9 cellular contexts compared by ENCODE assay signal in genomic region chr1:10755977-10756521, GRCh38. TPM values are rescaled to one million over a fixed set of nuclear protein-coding genes. Genes with fewer than 3 reads are reported as not detected.
A peak's percentile ranks its signal among the peaks of the same experiment; 100 is the strongest.
DNase-seq lines count a peak whose midpoint lies in the region; ATAC-seq and TF ChIP-seq lines count a peak whose summit lies in the region.
"Had no signal": no experiment of that assay in that cellular context is flagged by ENCODE, and none has a peak within 500 bp of the region (broad histone marks: within the 10 kb centered on the region; RNA-seq: fewer than 3 reads in every experiment).

No MANE protein-coding gene starts in this region.

- H3K14ac ChIP-seq in H9 (ENCODE audit: insufficient read depth, low read length) = no peak overlapping the region

- TF ChIP-seq CTCF in H9 (conservative IDR thresholded peaks at IDR 0.05) (no peak), progenitor cell of endocrine pancreas (IDR thresholded peaks at IDR 0.05; ENCODE audit: unreplicated experiment) (no peak)

- H3K27me3 ChIP-seq in H9 (ENCODE audit: insufficient read depth, low read length) = no peaks in the 10 kb centered on the region

- WGBS in H9 (ENCODE audit: extremely low coverage, insufficient read length, low lambda C conversion rate) = no CpG with 5 or more reads among the region's 23 CpGs

- no peak overlapping the region for H3K4me3 Mint-ChIP-seq in H9
- H3K4me3 Mint-ChIP-seq in activated T-helper 2 cell treated with anti-CD3 and anti-CD28 coated beads, Interferon-gamma antibody, Interleukin-2, Interleukin-4, amounts not matched to agents 10 μg/mL and 5 μg/mL and 100 μg/mL, durations not matched to agents 14 hours and 24 hours and 36 hours (ENCODE audit: low read depth) = no peak overlapping the region
- no peak overlapping the region for H3K4me3 Mint-ChIP-seq in progenitor cell of endocrine pancreas (ENCODE audit: low read depth)

- H3K79me2 ChIP-seq in H9 (ENCODE audit: insufficient read depth, low read length) = no peaks in the 10 kb centered on the region
- H3K79me2 ChIP-seq: parathyroid adenoma had no signal

- H4K5ac ChIP-seq in H9 (ENCODE audit: insufficient read length, low read depth, low read length) = no peak overlapping the region

- no peaks in the 10 kb centered on the region; the same call in 1 of the 2 replicates for H3K27me3 Mint-ChIP-seq in H9 (ENCODE audit: low read depth)
- peaks cover 2% of the 10 kb centered on the region for H3K27me3 Mint-ChIP-seq in activated T-helper 2 cell treated with anti-CD3 and anti-CD28 coated beads, Interferon-gamma antibody, Interleukin-2, Interleukin-4, amounts not matched to agents 10 μg/mL and 5 μg/mL and 100 μg/mL, durations not matched to agents 14 hours and 24 hours and 36 hours (ENCODE audit: low read depth)
- peaks cover 16% of the 10 kb centered on the region for H3K27me3 Mint-ChIP-seq in progenitor cell of endocrine pancreas

- no peaks in the 10 kb centered on the region; the same call in 1 of the 2 replicates for H3K4me1 ChIP-seq in H9 (ENCODE audit: insufficient read depth, low read length)
- H3K4me1 ChIP-seq: parathyroid adenoma had no signal

- H3K27ac ChIP-seq in H9 (ENCODE audit: insufficient read length, low read depth, low read length) = no peak overlapping the region
- H3K27ac ChIP-seq: parathyroid adenoma had no signal

- H3K18ac ChIP-seq in H9 (ENCODE audit: insufficient read length, low read depth, low read length) = no peak overlapping the region

- ATAC-seq in HG02571 (IDR thresholded peaks at IDR 0.05; ENCODE audit: unreplicated experiment) = no peak

- no peak overlapping the region for H3T11ph ChIP-seq in H9 (ENCODE audit: low read length)

- H3K79me1 ChIP-seq in H9 (ENCODE audit: insufficient read depth, low read depth, low read length, poor library complexity, severe bottlenecking) = no peaks in the 10 kb centered on the region

- H2BK120ac ChIP-seq in H9 (ENCODE audit: low read depth, low read length, poor library complexity, severe bottlenecking) = no peak overlapping the region

- no peak overlapping the region for H2BK15ac ChIP-seq in H9 (ENCODE audit: low read depth, low read length)

- H3K4me1 Mint-ChIP-seq in H9 (peaks cover 26 to 29% of the 10 kb centered on the region in 2 experiments), progenitor cell of endocrine pancreas (ENCODE audit: low read depth) (peaks cover 29% of the 10 kb centered on the region)
- no peaks in the 10 kb centered on the region for H3K4me1 Mint-ChIP-seq in activated T-helper 2 cell treated with anti-CD3 and anti-CD28 coated beads, Interferon-gamma antibody, Interleukin-2, Interleukin-4, amounts not matched to agents 10 μg/mL and 5 μg/mL and 100 μg/mL, durations not matched to agents 14 hours and 24 hours and 36 hours (ENCODE audit: low read depth)

- peak; percentile 48 for DNase-seq in H9
- DNase-seq in RPMI8226 = peak; percentile 77
- DNase-seq in activated T-helper 2 cell treated with anti-CD3 and anti-CD28 coated beads, Interferon-gamma antibody, Interleukin-2, Interleukin-4, amounts not matched to agents 10 μg/mL and 5 μg/mL and 100 μg/mL, durations not matched to agents 14 hours and 24 hours and 36 hours (ENCODE audit: low spot score) = peak; percentile 45
- DNase-seq in hepatic stellate cell (ENCODE audit: low spot score) = peak; percentile 62
- DNase-seq in stimulated activated CD4-positive, alpha-beta T cell treated with anti-CD3 and anti-CD28 coated beads, TNF-alpha, amount 100 ng/mL, for 1 hour (ENCODE audit: low read depth in 3 of 3, low spot score in 1 of 3) = peak; percentile 15 to 32 (median 30)
- no peak for DNase-seq in progenitor cell of endocrine pancreas (ENCODE audit: low spot score, unreplicated experiment)
- no peak for DNase-seq in NCI-H774 (lab: John Stamatoyannopoulos, UW)

- no peak overlapping the region for H2BK20ac ChIP-seq in H9 (ENCODE audit: low read depth, low read length, poor library complexity, severe bottlenecking)

- H3K9ac ChIP-seq in H9 (ENCODE audit: extremely low read depth, insufficient read length, low read length) = no peak overlapping the region
- H3K9ac ChIP-seq: parathyroid adenoma had no signal

- H2BK12ac ChIP-seq in H9 (ENCODE audit: insufficient read length, low read depth, low read length) = no peak overlapping the region

- no peaks in the 10 kb centered on the region for H3K23me2 ChIP-seq in H9 (ENCODE audit: insufficient read length, low read depth, low read length, poor library complexity, severe bottlenecking)

- H2BK5ac ChIP-seq in H9 (ENCODE audit: insufficient read length, low read length) = no peak overlapping the region

- H3K4ac ChIP-seq in H9 (ENCODE audit: low read depth, low read length) = no peak overlapping the region

- H2AK5ac ChIP-seq in H9 (ENCODE audit: insufficient read length, low read length) = no peak overlapping the region

- H3K9me3 Mint-ChIP-seq in H9 (no peaks in the 10 kb centered on the region), progenitor cell of endocrine pancreas (ENCODE audit: low read depth) (no peaks in the 10 kb centered on the region)
- H3K9me3 Mint-ChIP-seq in activated T-helper 2 cell treated with anti-CD3 and anti-CD28 coated beads, Interferon-gamma antibody, Interleukin-2, Interleukin-4, amounts not matched to agents 10 μg/mL and 5 μg/mL and 100 μg/mL, durations not matched to agents 14 hours and 24 hours and 36 hours = no peaks in the 10 kb centered on the region

- no peak overlapping the region for H3K56ac ChIP-seq in H9 (ENCODE audit: insufficient read length, low read depth, low read length)

- H3K36me3 Mint-ChIP-seq in H9 (ENCODE audit: insufficient read depth in 1 of 3, low read depth in 3 of 3) (no peaks in the 10 kb centered on the region), progenitor cell of endocrine pancreas (ENCODE audit: insufficient read depth) (no peaks in the 10 kb centered on the region)
- H3K36me3 Mint-ChIP-seq in activated T-helper 2 cell treated with anti-CD3 and anti-CD28 coated beads, Interferon-gamma antibody, Interleukin-2, Interleukin-4, amounts not matched to agents 10 μg/mL and 5 μg/mL and 100 μg/mL, durations not matched to agents 14 hours and 24 hours and 36 hours (ENCODE audit: low read depth) = no peaks in the 10 kb centered on the region

- H4K8ac ChIP-seq in H9 (replicated peaks; ENCODE audit: insufficient read length, low read depth, low read length) = no peak overlapping the region

- H2AFZ ChIP-seq in H9 (ENCODE audit: low read length) = no peak overlapping the region
- H2AFZ ChIP-seq: parathyroid adenoma had no signal

- H3K4me2 ChIP-seq in H9 (ENCODE audit: insufficient read depth, insufficient read length, low read length) = no peak overlapping the region

- no peak overlapping the region for H3K23ac ChIP-seq in H9 (ENCODE audit: insufficient read length, low read depth, low read length)

- intact Hi-C loops in activated T-helper 2 cell treated with anti-CD3 and anti-CD28 coated beads, Interferon-gamma antibody, Interleukin-2, Interleukin-4, amounts not matched to agents 10 μg/mL and 5 μg/mL and 100 μg/mL, durations not matched to agents 14 hours and 24 hours and 36 hours (cut with micrococcal nuclease) = no loop called here

- H3K27ac Mint-ChIP-seq in H9 (no peak overlapping the region), progenitor cell of endocrine pancreas (no peak overlapping the region)
- H3K27ac Mint-ChIP-seq in activated T-helper 2 cell treated with anti-CD3 and anti-CD28 coated beads, Interferon-gamma antibody, Interleukin-2, Interleukin-4, amounts not matched to agents 10 μg/mL and 5 μg/mL and 100 μg/mL, durations not matched to agents 14 hours and 24 hours and 36 hours = no peak overlapping the region

- H3K9me3 ChIP-seq in H9 (ENCODE audit: control insufficient read depth, low read depth, low read length) = no peaks in the 10 kb centered on the region

- no peak overlapping the region for H4K91ac ChIP-seq in H9 (ENCODE audit: insufficient read length, low read depth, low read length)

- H4K20me1 ChIP-seq in H9 (ENCODE audit: control insufficient read depth, insufficient read depth, insufficient read length) = no peaks in the 10 kb centered on the region

RNA-seq across cellular contexts. Expression of gene CASZ1, which starts 40.4 kb away (rescaled TPM):
- total RNA-seq in H9 (2021) (2.3 and 3.9 TPM in 2 replicates), progenitor cell of endocrine pancreas (23.6 and 28.5 TPM in 2 replicates)
- total RNA-seq in activated T-helper 2 cell treated with anti-CD3 and anti-CD28 coated beads, Interferon-gamma antibody, Interleukin-2, Interleukin-4, amounts not matched to agents 10 μg/mL and 5 μg/mL and 100 μg/mL, durations not matched to agents 14 hours and 24 hours and 36 hours = 8.6 and 9.9 TPM in 2 replicates

Comparison
In these comparisons a context has a peak if more than half of its experiments do, and no peak if none do; other contexts are left out.
1. DNase-seq: peak in H9 (single experiment), RPMI8226 (single experiment), activated T-helper 2 cell treated with anti-CD3 and anti-CD28 coated beads, Interferon-gamma antibody, Interleukin-2, Interleukin-4, amounts not matched to agents 10 μg/mL and 5 μg/mL and 100 μg/mL, durations not matched to agents 14 hours and 24 hours and 36 hours (single experiment), hepatic stellate cell (single experiment) and stimulated activated CD4-positive, alpha-beta T cell treated with anti-CD3 and anti-CD28 coated beads, TNF-alpha, amount 100 ng/mL, for 1 hour (3 of 3); none in progenitor cell of endocrine pancreas (single experiment) and NCI-H774 (single experiment).